11 cellular contexts compared by ENCODE assay signal in genomic region chr1:42934111-42934510, GRCh38. TPM values are rescaled to one million over a fixed set of nuclear protein-coding genes. Genes with fewer than 3 reads are reported as not detected.
DNase-seq lines count a peak whose midpoint lies in the region; ATAC-seq and TF ChIP-seq lines count a peak whose summit lies in the region.
"Had no signal": no experiment of that assay in that cellular context is flagged by ENCODE, and none has a peak within 500 bp of the region (broad histone marks: within the 10 kb centered on the region; RNA-seq: fewer than 3 reads in every experiment).

No MANE protein-coding gene starts in this region.

- no peaks in the 10 kb centered on the region for H3K27me3 ChIP-seq in left lung
- H3K27me3 ChIP-seq: SJCRH30 had no signal

- H3K9me3 Mint-ChIP-seq in activated naive CD4-positive, alpha-beta T cell treated with anti-CD3 and anti-CD28 coated beads for 36 hours = no peaks in the 10 kb centered on the region
- no peaks in the 10 kb centered on the region for H3K9me3 Mint-ChIP-seq in activated CD8-positive, alpha-beta memory T cell treated with anti-CD3 and anti-CD28 coated beads, Interleukin-2, amount 10 ng/mL, durations not matched to agents 7 days and 5 days (ENCODE audit: low read depth)
- no peaks in the 10 kb centered on the region for H3K9me3 Mint-ChIP-seq in type B pancreatic cell

- peak overlapping the region; percentile 97 for H3K27ac Mint-ChIP-seq in activated naive CD4-positive, alpha-beta T cell treated with anti-CD3 and anti-CD28 coated beads for 36 hours
- H3K27ac Mint-ChIP-seq in activated CD8-positive, alpha-beta memory T cell treated with anti-CD3 and anti-CD28 coated beads, Interleukin-2, amount 10 ng/mL, durations not matched to agents 7 days and 5 days = peak overlapping the region; percentile 96
- peak overlapping the region; percentile 95 for H3K27ac Mint-ChIP-seq in type B pancreatic cell

- H3K4me3 Mint-ChIP-seq in activated naive CD4-positive, alpha-beta T cell treated with anti-CD3 and anti-CD28 coated beads for 36 hours = no peak overlapping the region
- H3K4me3 Mint-ChIP-seq in activated CD8-positive, alpha-beta memory T cell treated with anti-CD3 and anti-CD28 coated beads, Interleukin-2, amount 10 ng/mL, durations not matched to agents 7 days and 5 days = no peak overlapping the region
- H3K4me3 Mint-ChIP-seq in type B pancreatic cell = peak overlapping the region; percentile 66

- H3K27ac ChIP-seq in left lung = peak overlapping the region in 1 of 2 donors; percentile 30
- H3K27ac ChIP-seq: SJCRH30 had no signal

- no peaks in the 10 kb centered on the region for H3K9me3 ChIP-seq in left lung
- H3K9me3 ChIP-seq: SJCRH30 had no signal

- DNase-seq in activated naive CD4-positive, alpha-beta T cell treated with anti-CD3 and anti-CD28 coated beads for 36 hours = no peak
- DNase-seq in activated naive CD4-positive, alpha-beta T cell treated with Interleukin-2 at 50 U/mL for 16 hours = no peak
- no peak for DNase-seq in activated CD8-positive, alpha-beta memory T cell treated with anti-CD3 and anti-CD28 coated beads, Interleukin-2, amount 10 ng/mL, durations not matched to agents 7 days and 5 days
- DNase-seq in left lung = peak in 1 of 2 donors; percentile 72
- DNase-seq in type B pancreatic cell (ENCODE audit: extremely low spot score, unreplicated experiment) = no peak
- DNase-seq in GM19240 (ENCODE audit: insufficient read length, low spot score) = no peak
- DNase-seq in kidney glomerular epithelial cell (lab: John Stamatoyannopoulos, UW) = no peak
- DNase-seq: AML-193, NCI-H2171, SJCRH30 had no signal

- peaks cover 37 to 92% of the 10 kb centered on the region in 2 donors for H3K4me1 ChIP-seq in left lung

- CTCF ChIA-PET in activated naive CD4-positive, alpha-beta T cell treated with anti-CD3 and anti-CD28 coated beads for 36 hours (lab: Charles Lee) = no interaction called here
- CTCF ChIA-PET in activated CD8-positive, alpha-beta memory T cell treated with anti-CD3 and anti-CD28 coated beads, Interleukin-2, amount 10 ng/mL, durations not matched to agents 7 days and 5 days (lab: Charles Lee) = interaction anchor here (0.7 to 2.5 kb wide), 5 partner anchors 11 to 139 kb away, joined by 3 to 5 read pairs (median 4); no protein-coding TSS in a partner anchor

- TF ChIP-seq CTCF in left lung (IDR thresholded peaks at IDR 0.05) (no peak), type B pancreatic cell (conservative IDR thresholded peaks at IDR 0.05) (no peak)

- intact Hi-C loops in activated naive CD4-positive, alpha-beta T cell treated with anti-CD3 and anti-CD28 coated beads for 36 hours (cut with micrococcal nuclease) = no loop called here
- intact Hi-C loops in left lung (cut with DNase I) = no loop called here

- H3K36me3 Mint-ChIP-seq in activated naive CD4-positive, alpha-beta T cell treated with anti-CD3 and anti-CD28 coated beads for 36 hours (ENCODE audit: low read depth) = peaks cover 47% of the 10 kb centered on the region
- peaks cover 66% of the 10 kb centered on the region for H3K36me3 Mint-ChIP-seq in activated CD8-positive, alpha-beta memory T cell treated with anti-CD3 and anti-CD28 coated beads, Interleukin-2, amount 10 ng/mL, durations not matched to agents 7 days and 5 days
- H3K36me3 Mint-ChIP-seq in type B pancreatic cell = peaks cover 34% of the 10 kb centered on the region

- peaks cover 87% of the 10 kb centered on the region for H3K4me1 Mint-ChIP-seq in activated naive CD4-positive, alpha-beta T cell treated with anti-CD3 and anti-CD28 coated beads for 36 hours (ENCODE audit: low read depth)
- H3K4me1 Mint-ChIP-seq in activated CD8-positive, alpha-beta memory T cell treated with anti-CD3 and anti-CD28 coated beads, Interleukin-2, amount 10 ng/mL, durations not matched to agents 7 days and 5 days = peaks cover 98% of the 10 kb centered on the region
- H3K4me1 Mint-ChIP-seq in type B pancreatic cell (ENCODE audit: unreplicated experiment) = peaks cover 47% of the 10 kb centered on the region

- no peak overlapping the region for H3K4me3 ChIP-seq in left lung
- H3K4me3 ChIP-seq: SJCRH30 had no signal

- no peak for ATAC-seq in activated CD8-positive, alpha-beta memory T cell treated with anti-CD3 and anti-CD28 coated beads, Interleukin-2, amount 10 ng/mL, durations not matched to agents 7 days and 5 days
- ATAC-seq in left lung = peak; percentile 71
- ATAC-seq in GM21447 (IDR thresholded peaks at IDR 0.05; ENCODE audit: unreplicated experiment) = no peak

- no peaks in the 10 kb centered on the region for H3K27me3 Mint-ChIP-seq in activated naive CD4-positive, alpha-beta T cell treated with anti-CD3 and anti-CD28 coated beads for 36 hours (ENCODE audit: low read depth)
- H3K27me3 Mint-ChIP-seq in activated CD8-positive, alpha-beta memory T cell treated with anti-CD3 and anti-CD28 coated beads, Interleukin-2, amount 10 ng/mL, durations not matched to agents 7 days and 5 days = no peaks in the 10 kb centered on the region
- H3K27me3 Mint-ChIP-seq in type B pancreatic cell = peaks cover 11% of the 10 kb centered on the region

- H3K36me3 ChIP-seq in left lung = peaks cover 0 to 11% of the 10 kb centered on the region in 2 donors

RNA-seq across cellular contexts. Expression of gene SLC2A1, which starts 24.6 kb away (rescaled TPM):
- total RNA-seq in activated naive CD4-positive, alpha-beta T cell treated with anti-CD3 and anti-CD28 coated beads for 36 hours = 10 to 100 TPM; 21.2 to 22.7 TPM
- 100 to 1,000 TPM; 113 to 140 TPM for total RNA-seq in activated CD8-positive, alpha-beta memory T cell treated with anti-CD3 and anti-CD28 coated beads, Interleukin-2, amount 10 ng/mL, durations not matched to agents 7 days and 5 days
- total RNA-seq in left lung (10 to 100 TPM; 10.5 to 12.1 TPM), type B pancreatic cell (ENCODE audit: low replicate concordance) (192 and 706 TPM in 2 replicates)
